Comparison of ENCODE assay signal across 10 cellular contexts in the genomic region with DNA sequence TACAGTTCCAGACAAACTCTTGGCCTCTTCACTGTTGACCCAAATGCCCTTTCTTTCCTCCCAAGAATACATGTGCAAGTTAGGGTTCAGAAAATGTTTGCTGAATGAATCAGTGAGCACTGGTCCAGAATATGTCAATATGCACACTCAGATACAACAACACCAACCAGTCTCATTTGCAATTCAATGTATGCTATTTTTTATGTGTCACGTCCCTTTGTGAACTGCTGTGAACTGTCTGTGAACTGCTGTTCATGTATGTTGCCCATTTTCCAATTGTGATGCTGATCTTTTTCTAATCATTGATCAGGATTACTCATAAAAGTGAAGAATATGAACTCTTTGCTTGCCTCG. TPM values are rescaled to one million over a fixed set of nuclear protein-coding genes. Genes with fewer than 3 reads are reported as not detected.
DNase-seq lines count a peak whose midpoint lies in the region; ATAC-seq and TF ChIP-seq lines count a peak whose summit lies in the region.
"Had no signal": no experiment of that assay in that cellular context is flagged by ENCODE, and none has a peak within 500 bp of the region (broad histone marks: within the 10 kb centered on the region; RNA-seq: fewer than 3 reads in every experiment).

No MANE protein-coding gene starts in this region.

- intact Hi-C loops in activated CD4-positive, alpha-beta T cell treated with anti-CD3 and anti-CD28 coated beads for 36 hours (cut with DNase I, micrococcal nuclease) = no loop called here
- intact Hi-C loops in left colon (cut with DNase I, micrococcal nuclease) = no loop called here
- intact Hi-C loops in posterior vena cava (cut with DNase I) = no loop called here

- H3K9me3 Mint-ChIP-seq in activated CD4-positive, alpha-beta T cell treated with anti-CD3 and anti-CD28 coated beads for 36 hours (ENCODE audit: low read depth) = no peaks in the 10 kb centered on the region
- no peaks in the 10 kb centered on the region for H3K9me3 Mint-ChIP-seq in activated CD4-positive, alpha-beta memory T cell treated with anti-CD3 and anti-CD28 coated beads, Interleukin-2, amount 10 ng/mL, durations not matched to agents 7 days and 5 days
- peaks cover 0 to 4% of the 10 kb centered on the region in 2 donors for H3K9me3 Mint-ChIP-seq in stimulated activated naive B cell treated with anti-CD40 and anti-IgM and Interleukin-4, amounts not matched to agents 10 μg/mL and 1 μg/mL and 100 μg/mL, for 72 hours

- DNase-seq in activated CD4-positive, alpha-beta T cell treated with anti-CD3 and anti-CD28 coated beads for 36 hours = no peak
- no peak for DNase-seq in activated CD4-positive, alpha-beta T cell treated with anti-CD3 and anti-CD28 coated beads for 4 hours
- DNase-seq in activated CD4-positive, alpha-beta memory T cell treated with anti-CD3 and anti-CD28 coated beads, Interleukin-2, amount 10 ng/mL, durations not matched to agents 7 days and 5 days = no peak
- DNase-seq in fibroblast of lung (ENCODE audit: low read depth in 2 of 2) (peak in 1 of 2 donors; percentile 65), left colon (no peak), posterior vena cava (ENCODE audit: low spot score) (no peak), cerebellar nuclear complex (lab: John Stamatoyannopoulos, UW) (no peak)
- DNase-seq in stimulated activated naive B cell treated with anti-CD40 and anti-IgM and Interleukin-4, amounts not matched to agents 10 μg/mL and 1 μg/mL and 100 μg/mL, for 72 hours = no peak
- DNase-seq: activated CD4-positive, alpha-beta T cell treated with anti-CD3 and anti-CD28 coated beads, Interleukin-2, amount 50 U/mL, for 4 hours; SHP77 had no signal

- peak overlapping the region; percentile 41 for H3K27ac ChIP-seq in fibroblast of lung (ENCODE audit: insufficient read depth, low read length)

- H3K27me3 Mint-ChIP-seq in activated CD4-positive, alpha-beta T cell treated with anti-CD3 and anti-CD28 coated beads for 36 hours = no peaks in the 10 kb centered on the region
- no peaks in the 10 kb centered on the region for H3K27me3 Mint-ChIP-seq in activated CD4-positive, alpha-beta memory T cell treated with anti-CD3 and anti-CD28 coated beads, Interleukin-2, amount 10 ng/mL, durations not matched to agents 7 days and 5 days
- H3K27me3 Mint-ChIP-seq in stimulated activated naive B cell treated with anti-CD40 and anti-IgM and Interleukin-4, amounts not matched to agents 10 μg/mL and 1 μg/mL and 100 μg/mL, for 72 hours = no peaks in the 10 kb centered on the region

- peaks cover 30% of the 10 kb centered on the region for H3K4me1 ChIP-seq in fibroblast of lung (ENCODE audit: control insufficient read depth, extremely low read depth, insufficient read depth, low read length)

- no peaks in the 10 kb centered on the region for H3K79me2 ChIP-seq in fibroblast of lung (ENCODE audit: control insufficient read depth, insufficient read depth, low read length)

- peaks cover 85% of the 10 kb centered on the region for H3K4me1 Mint-ChIP-seq in activated CD4-positive, alpha-beta T cell treated with anti-CD3 and anti-CD28 coated beads for 36 hours
- H3K4me1 Mint-ChIP-seq in activated CD4-positive, alpha-beta memory T cell treated with anti-CD3 and anti-CD28 coated beads, Interleukin-2, amount 10 ng/mL, durations not matched to agents 7 days and 5 days = peaks cover 97% of the 10 kb centered on the region
- H3K4me1 Mint-ChIP-seq in stimulated activated naive B cell treated with anti-CD40 and anti-IgM and Interleukin-4, amounts not matched to agents 10 μg/mL and 1 μg/mL and 100 μg/mL, for 72 hours = peaks cover 30 to 82% of the 10 kb centered on the region in 2 donors

- no peak overlapping the region for H3K9ac ChIP-seq in fibroblast of lung (ENCODE audit: insufficient read depth, low read length)

- H2AFZ ChIP-seq in fibroblast of lung (ENCODE audit: low read length) = no peak overlapping the region

- peak; percentile 54 for ATAC-seq in activated CD4-positive, alpha-beta T cell treated with anti-CD3 and anti-CD28 coated beads for 36 hours
- peak in 1 of 2 donors; percentile 4 for ATAC-seq in stimulated activated naive B cell treated with anti-CD40 and anti-IgM and Interleukin-4, amounts not matched to agents 10 μg/mL and 1 μg/mL and 100 μg/mL, for 72 hours (replicated peaks)
- no peak for ATAC-seq in left colon

- H3K27ac Mint-ChIP-seq in activated CD4-positive, alpha-beta T cell treated with anti-CD3 and anti-CD28 coated beads for 36 hours = peak overlapping the region; percentile 52
- peak overlapping the region; percentile 98 for H3K27ac Mint-ChIP-seq in activated CD4-positive, alpha-beta memory T cell treated with anti-CD3 and anti-CD28 coated beads, Interleukin-2, amount 10 ng/mL, durations not matched to agents 7 days and 5 days
- H3K27ac Mint-ChIP-seq in stimulated activated naive B cell treated with anti-CD40 and anti-IgM and Interleukin-4, amounts not matched to agents 10 μg/mL and 1 μg/mL and 100 μg/mL, for 72 hours = no peak overlapping the region

- no peak overlapping the region for H3K4me3 ChIP-seq in fibroblast of lung (replicated peaks in 1 of 4; ENCODE audit: control extremely low read depth in 1 of 4, insufficient read depth in 1 of 4, low read depth in 3 of 4, low read length in 4 of 4)

- H3K4me2 ChIP-seq in fibroblast of lung (ENCODE audit: extremely low read depth, insufficient read depth, low read length) = peak overlapping the region; percentile 37

- H3K4me3 Mint-ChIP-seq in activated CD4-positive, alpha-beta T cell treated with anti-CD3 and anti-CD28 coated beads for 36 hours = peak overlapping the region; percentile 35
- peak overlapping the region; percentile 67 for H3K4me3 Mint-ChIP-seq in activated CD4-positive, alpha-beta memory T cell treated with anti-CD3 and anti-CD28 coated beads, Interleukin-2, amount 10 ng/mL, durations not matched to agents 7 days and 5 days
- H3K4me3 Mint-ChIP-seq in stimulated activated naive B cell treated with anti-CD40 and anti-IgM and Interleukin-4, amounts not matched to agents 10 μg/mL and 1 μg/mL and 100 μg/mL, for 72 hours = peak overlapping the region; percentile 33 to 52

- no peaks in the 10 kb centered on the region for H4K20me1 ChIP-seq in fibroblast of lung (ENCODE audit: control insufficient read depth, extremely low read depth, insufficient read depth, low read length)

- H3K9me3 ChIP-seq in fibroblast of lung (ENCODE audit: control insufficient read depth, insufficient read depth, low read depth, low read length) = no peaks in the 10 kb centered on the region

- TF ChIP-seq CTCF in fibroblast of lung (conservative IDR thresholded peaks at IDR 0.05 in 1 of 2, IDR thresholded peaks at IDR 0.05 in 1 of 2; ENCODE audit: low read depth in 1 of 2, low read length in 2 of 2) = no peak

- H3K36me3 ChIP-seq in fibroblast of lung (ENCODE audit: control insufficient read depth, insufficient read depth, low read length) = no peaks in the 10 kb centered on the region

- H3K27me3 ChIP-seq in fibroblast of lung (ENCODE audit: control insufficient read depth, insufficient read depth, low read length) = no peaks in the 10 kb centered on the region

- POLR2A ChIA-PET in activated CD4-positive, alpha-beta T cell treated with anti-CD3 and anti-CD28 coated beads for 36 hours (lab: Charles Lee) = no interaction called here
- POLR2A ChIA-PET in activated CD4-positive, alpha-beta memory T cell treated with anti-CD3 and anti-CD28 coated beads, Interleukin-2, amount 10 ng/mL, durations not matched to agents 7 days and 5 days (lab: Charles Lee) = interaction anchor here (3.6 kb wide), 1 partner anchor 17 kb away, joined by 20 read pairs; the partner anchor contains the start of gene GAB3

- no peaks in the 10 kb centered on the region for H3K36me3 Mint-ChIP-seq in activated CD4-positive, alpha-beta T cell treated with anti-CD3 and anti-CD28 coated beads for 36 hours (ENCODE audit: low read depth)
- H3K36me3 Mint-ChIP-seq in activated CD4-positive, alpha-beta memory T cell treated with anti-CD3 and anti-CD28 coated beads, Interleukin-2, amount 10 ng/mL, durations not matched to agents 7 days and 5 days (ENCODE audit: low read depth) = peaks cover 28% of the 10 kb centered on the region
- peaks cover 0 to 2% of the 10 kb centered on the region in 2 donors for H3K36me3 Mint-ChIP-seq in stimulated activated naive B cell treated with anti-CD40 and anti-IgM and Interleukin-4, amounts not matched to agents 10 μg/mL and 1 μg/mL and 100 μg/mL, for 72 hours

- CTCF ChIA-PET in activated CD4-positive, alpha-beta T cell treated with anti-CD3 and anti-CD28 coated beads for 36 hours (lab: Charles Lee) = interaction anchor here (1.5 to 4.0 kb wide), 2 partner anchors 16 to 17 kb away, joined by 9 to 19 read pairs; partner anchors contain the start of gene GAB3
- CTCF ChIA-PET in activated CD4-positive, alpha-beta memory T cell treated with anti-CD3 and anti-CD28 coated beads, Interleukin-2, amount 10 ng/mL, durations not matched to agents 7 days and 5 days (lab: Charles Lee) = interaction anchor here (4.6 kb wide), 1 partner anchor 16 kb away, joined by 23 read pairs; no protein-coding TSS in a partner anchor

RNA-seq across cellular contexts. Expression of gene GAB3, which starts 17.8 kb away (rescaled TPM):
- total RNA-seq in activated CD4-positive, alpha-beta T cell treated with anti-CD3 and anti-CD28 coated beads for 36 hours = 1 to 10 TPM; 2.1 to 2.9 TPM
- 10 to 100 TPM; 10.5 to 12.0 TPM for total RNA-seq in activated CD4-positive, alpha-beta memory T cell treated with anti-CD3 and anti-CD28 coated beads, Interleukin-2, amount 10 ng/mL, durations not matched to agents 7 days and 5 days
- total RNA-seq in fibroblast of lung (4.1 and 6.4 TPM in 2 replicates), left colon (1 to 10 TPM; 1.2 to 2.3 TPM), posterior vena cava (1 to 10 TPM; 5.8 to 6.6 TPM)
- 2.8 and 2.9 TPM in 2 replicates for polyA plus RNA-seq in fibroblast of lung
- polyA plus RNA-seq in fibroblast of lung (2012) = 0.83 and 1.4 TPM in 2 replicates
- polyA minus RNA-seq in fibroblast of lung (ENCODE audit: low replicate concordance) = 3.0 and 3.2 TPM in 2 replicates

RNA-seq across cellular contexts. Expression of gene DKC1, which starts 29.6 kb away (rescaled TPM):
- total RNA-seq in activated CD4-positive, alpha-beta T cell treated with anti-CD3 and anti-CD28 coated beads for 36 hours = 100 to 1,000 TPM; 126 to 130 TPM
- 10 to 100 TPM; 46.8 to 50.4 TPM for total RNA-seq in activated CD4-positive, alpha-beta memory T cell treated with anti-CD3 and anti-CD28 coated beads, Interleukin-2, amount 10 ng/mL, durations not matched to agents 7 days and 5 days
- total RNA-seq in fibroblast of lung = 30.2 and 31.1 TPM in 2 replicates
- 42.4 and 66.8 TPM in 2 replicates for polyA plus RNA-seq in fibroblast of lung
- polyA plus RNA-seq in fibroblast of lung (2012) = 33.7 and 55.4 TPM in 2 replicates
- 20.9 and 32.6 TPM in 2 replicates for polyA minus RNA-seq in fibroblast of lung (ENCODE audit: low replicate concordance)
- total RNA-seq in left colon = 10 to 100 TPM; 25.6 to 41.6 TPM
- 10 to 100 TPM; 21.6 to 26.5 TPM for total RNA-seq in posterior vena cava
